10 cellular contexts compared by ENCODE assay signal in the genomic region with DNA sequence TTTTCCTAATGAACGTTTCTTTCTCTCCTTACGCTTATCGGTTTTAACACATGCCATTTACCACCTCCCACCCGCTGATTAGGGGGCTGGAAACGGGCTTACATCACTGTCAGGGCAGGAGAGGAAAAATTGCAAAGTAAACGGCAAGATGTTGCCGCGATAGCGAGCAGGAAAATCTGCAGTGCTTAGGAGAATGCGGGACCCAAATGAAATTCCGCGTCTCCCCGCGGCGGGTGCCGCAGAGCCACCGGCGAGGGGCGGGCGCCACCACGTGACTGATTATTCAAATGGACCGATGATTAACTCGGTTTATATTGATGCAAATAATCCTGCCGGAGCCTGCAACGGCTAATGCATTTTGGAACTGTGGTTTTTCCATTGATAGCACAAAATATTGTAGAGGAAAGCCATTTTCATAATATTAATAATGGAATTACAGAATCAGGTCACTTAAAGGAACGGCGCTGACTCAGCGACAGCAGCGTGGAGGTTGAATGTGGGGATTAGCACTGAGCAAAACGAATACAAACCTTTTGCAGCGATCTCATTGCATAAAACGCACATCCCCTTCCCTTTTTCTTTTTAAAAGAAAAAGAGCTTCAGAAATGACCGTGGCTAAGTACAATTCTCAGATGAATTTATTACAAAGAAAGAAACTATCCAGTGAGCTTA.
DNase-seq lines count a peak whose midpoint lies in the region; ATAC-seq, FAIRE-seq and TF ChIP-seq lines count a peak whose summit lies in the region.
"Had no signal": no experiment of that assay in that cellular context is flagged by ENCODE, and none has a peak within 500 bp of the region (broad histone marks: within the 10 kb centered on the region; RNA-seq: fewer than 3 reads in every experiment).

No MANE protein-coding gene starts in this region.

- H3K4me1 ChIP-seq in ovary (ENCODE audit: insufficient read depth) = no peaks in the 10 kb centered on the region

- no peaks in the 10 kb centered on the region for H3K9me3 ChIP-seq in ovary

- no peak for TF ChIP-seq EP300 in ovary (IDR thresholded peaks at IDR 0.05)

- FAIRE-seq in frontal cortex (lab: Jason Lieb, UNC) (no peak), GM12891 (lab: Jason Lieb, UNC) (no peak)
- FAIRE-seq: GM18507 had no signal

- no peaks in the 10 kb centered on the region for H3K27me3 ChIP-seq in ovary

- no peaks in the 10 kb centered on the region for H3K36me3 ChIP-seq in ovary

- TF ChIP-seq POLR2A in ovary (IDR thresholded peaks at IDR 0.05) = no peak
- no peak for TF ChIP-seq POLR2A in GM12891 (IDR thresholded peaks at IDR 0.05; ENCODE audit: low read depth, low read length)

- WGBS in ovary, 3 donors = 1 to 6% (median 1%) methylated on average over 33 of the region's 33 CpGs

- H3K27ac ChIP-seq in ovary = no peak overlapping the region

- peak; percentile 13 for DNase-seq in stimulated activated CD4-positive, alpha-beta T cell treated with anti-CD3 and anti-CD28 coated beads, Interleukin-12 subunit alpha, Interleukin-12 subunit beta, amount 100 ng/mL, for 4 hours
- DNase-seq in stimulated activated CD4-positive, alpha-beta T cell treated with anti-CD3 and anti-CD28 coated beads, Interleukin-1b, Interleukin-23, amount 100 ng/mL, for 48 hours = no peak
- DNase-seq in frontal cortex (ENCODE audit: low spot score in 2 of 2) (peak; percentile 43 to 64), ovary (peak in 4 of 5 donors; percentile 19 to 43 (median 36)), NOMO-1 treated with DMSO at 0.1 percent for 48 hours (lab: John Stamatoyannopoulos, UW; ENCODE audit: unreplicated experiment) (no peak), GM12891 (ENCODE audit: insufficient read length, low spot score) (no peak)

- TF ChIP-seq CTCF in WI38 (IDR thresholded peaks at IDR 0.05; ENCODE audit: low read depth, low read length) (no peak), ovary (IDR thresholded peaks at IDR 0.05) (peak in 1 of 3 donors; percentile 8)

- H3K4me3 ChIP-seq in WI38 (ENCODE audit: low read depth, low read length) = peak overlapping the region; percentile 17
- peak overlapping the region; percentile 28 for H3K4me3 ChIP-seq in ovary

- intact Hi-C loops in ovary (cut with DNase I) = no loop called here

- no peak for ATAC-seq in GM21390 (IDR thresholded peaks at IDR 0.05; ENCODE audit: unreplicated experiment)
- ATAC-seq: stimulated activated naive CD8-positive, alpha-beta T cell treated with anti-CD3 and anti-CD28 coated beads, Interleukin-15, amount 100 ng/mL, for 72 hours had no signal

TF ChIP-seq in GM12891, 5 proteins besides CTCF, POLR2A, EP300 and RAD21:
- no peak for TF ChIP-seq TAF1 (IDR thresholded peaks at IDR 0.05; ENCODE audit: low read depth, low read length)
- TF ChIP-seq POU2F2 (IDR thresholded peaks at IDR 0.05; ENCODE audit: low read depth, low read length) = no peak
- TF ChIP-seq POLR2AphosphoS5 (IDR thresholded peaks at IDR 0.05; ENCODE audit: low read depth, low read length) = no peak
- no peak for TF ChIP-seq SPI1 (IDR thresholded peaks at IDR 0.05; ENCODE audit: low read depth, low read length)
- TF ChIP-seq PAX5 (IDR thresholded peaks at IDR 0.05; ENCODE audit: insufficient read depth, low read length, severe bottlenecking) = no peak

Comparison
In these comparisons a context has a peak if more than half of its experiments do, and no peak if none do; other contexts are left out.
1. DNase-seq: peak in stimulated activated CD4-positive, alpha-beta T cell treated with anti-CD3 and anti-CD28 coated beads, Interleukin-12 subunit alpha, Interleukin-12 subunit beta, amount 100 ng/mL, for 4 hours (single experiment), frontal cortex (2 of 2) and ovary (4 of 5); none in stimulated activated CD4-positive, alpha-beta T cell treated with anti-CD3 and anti-CD28 coated beads, Interleukin-1b, Interleukin-23, amount 100 ng/mL, for 48 hours (single experiment), NOMO-1 treated with DMSO at 0.1 percent for 48 hours (single experiment) and GM12891 (single experiment).